ENCODE assay signal across 7 cellular contexts in the genomic region with DNA sequence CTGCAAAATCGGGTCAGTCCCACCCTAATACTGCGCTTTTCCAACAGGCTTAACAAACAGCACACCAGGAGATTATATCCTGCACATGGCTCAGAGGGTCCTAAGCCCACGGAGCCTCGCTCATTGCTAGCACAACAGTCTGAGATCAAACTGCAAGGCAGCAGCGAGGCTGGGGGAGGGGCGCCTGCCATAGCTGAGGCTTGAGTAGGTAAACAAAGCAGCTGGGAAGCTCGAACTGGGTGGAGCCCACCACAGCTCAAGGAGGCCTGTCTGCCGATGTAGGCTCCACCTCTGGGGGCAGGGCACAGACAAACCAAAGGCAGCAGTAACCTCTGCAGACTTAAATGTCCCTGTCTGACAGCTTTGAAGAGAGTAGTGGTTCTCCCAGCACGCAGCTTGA. TPM values are rescaled to one million over a fixed set of nuclear protein-coding genes. Genes with fewer than 3 reads are reported as not detected.
"Had no signal": no experiment of that assay in that cellular context is flagged by ENCODE, and none has a peak within 500 bp of the region (broad histone marks: within the 10 kb centered on the region; RNA-seq: fewer than 3 reads in every experiment).

No MANE protein-coding gene starts in this region.

RNA-seq across cellular contexts. Expression of gene KLHL41, which starts 56.5 kb away (rescaled TPM):
- total RNA-seq: activated CD4-positive, alpha-beta memory T cell treated with anti-CD3 and anti-CD28 coated beads, Interleukin-2, amount 10 ng/mL, durations not matched to agents 7 days and 5 days; activated CD8-positive, alpha-beta T cell treated with anti-CD3 and anti-CD28 coated beads, Interleukin-2, amount 10 ng/mL, durations not matched to agents 7 days and 5 days; activated T-helper 2 cell treated with anti-CD3 and anti-CD28 coated beads, Interferon-gamma antibody, Interleukin-2, Interleukin-4, amounts not matched to agents 10 μg/mL and 5 μg/mL and 100 μg/mL, durations not matched to agents 14 hours and 24 hours and 36 hours; bronchial epithelial cell; T-helper 17 cell; T-helper 2 cell treated with Interferon-gamma antibody and Interleukin-4, amounts not matched to agents 100 ng/mL and 5 ng/mL, for 36 hours; WTC11 had no signal
